Comparison of ENCODE assay signal across 21 cellular contexts in the genomic region with DNA sequence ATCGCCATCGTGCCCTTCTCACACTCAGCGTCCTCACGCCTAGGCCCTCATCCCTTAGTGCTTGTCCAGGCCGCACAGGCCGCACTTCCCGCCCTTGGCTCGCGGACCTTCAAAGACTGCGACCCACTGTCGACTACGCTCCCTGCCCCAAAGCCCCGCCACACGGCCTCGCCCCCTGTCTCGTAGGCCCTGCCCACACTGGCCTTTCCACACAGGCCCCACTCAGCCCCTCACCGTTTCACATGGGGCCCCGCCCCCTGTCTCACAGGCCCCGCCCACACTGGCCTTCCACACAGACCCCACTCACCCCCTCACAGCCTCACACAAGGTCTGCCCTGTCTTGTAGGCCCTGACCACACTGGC. TPM values are rescaled to one million over a fixed set of nuclear protein-coding genes. Genes with fewer than 3 reads are reported as not detected.
DNase-seq lines count a peak whose midpoint lies in the region; ATAC-seq, FAIRE-seq and TF ChIP-seq lines count a peak whose summit lies in the region.
"Had no signal": no experiment of that assay in that cellular context is flagged by ENCODE, and none has a peak within 500 bp of the region (broad histone marks: within the 10 kb centered on the region; RNA-seq: fewer than 3 reads in every experiment).

No MANE protein-coding gene starts in this region.

- peak overlapping the region; percentile 45; the same call in 1 of the 2 replicates for H2BK12ac ChIP-seq in H1 (ENCODE audit: low read depth, low read length)

- no peak for TF ChIP-seq CTCF in H1 (IDR thresholded peaks at IDR 0.05; ENCODE audit: control extremely low read depth in 1 of 3, insufficient read depth in 1 of 3, low read depth in 1 of 3, low read length in 3 of 3)

- 35% methylated on average over 7 of the region's 19 CpGs; no CpG with 5 or more reads in 1 of the 2 experiments for WGBS in H1 (ENCODE audit: extremely low coverage in 1 of 2, insufficient coverage in 1 of 2, insufficient read length in 1 of 2, insufficient replicate concordance in 2 of 2, low coverage in 1 of 2, low lambda C conversion rate in 2 of 2, missing lambda C conversion rate in 1 of 2), 2 experiments

- FAIRE-seq in H1 (lab: Jason Lieb, UNC): no peak
- FAIRE-seq: A549, G401.6 had no signal

- no peak overlapping the region for H2AFZ ChIP-seq in H1 (ENCODE audit: low read length)
- H2AFZ ChIP-seq: parathyroid adenoma had no signal

- ATAC-seq in activated T-cell treated with anti-CD3 and anti-CD28 coated beads, Interleukin-2, amount 50 U/mL, for 4 hours: no peak
- peak in 1 of 2 donors; percentile 3 for ATAC-seq in natural killer cell treated with Interleukin-12 subunit alpha and Interleukin-12 subunit beta and Interleukin-15 and Interleukin-18, amount 100 ng/mL, for 72 hours
- ATAC-seq in GM18870 (IDR thresholded peaks at IDR 0.05; ENCODE audit: unreplicated experiment) (no peak), HG03378 (IDR thresholded peaks at IDR 0.05; ENCODE audit: unreplicated experiment) (no peak)

- no peak for TF ChIP-seq EP300 in H1 (IDR thresholded peaks at IDR 0.05; ENCODE audit: borderline replicate concordance in 1 of 2, low read depth in 2 of 2, low read length in 2 of 2)

- H2BK5ac ChIP-seq in H1 (ENCODE audit: low read depth, low read length): peak overlapping the region; percentile 20; the same call in 1 of the 2 replicates

- H3K18ac ChIP-seq in H1 (ENCODE audit: extremely low read depth, low read length): peak overlapping the region; percentile 92

- no peak overlapping the region for H3K9ac ChIP-seq in H1 (replicated peaks in 1 of 4; ENCODE audit: extremely low read depth in 1 of 4, low read depth in 3 of 4, low read length in 3 of 4)
- H3K9ac ChIP-seq: parathyroid adenoma had no signal

- H3K79me1 ChIP-seq in H1 (ENCODE audit: low read depth, low read length): no peaks in the 10 kb centered on the region; the same call in 1 of the 2 replicates

- CTCF ChIA-PET in H1 (lab: Charles Lee; ENCODE audit: partially characterized antibody): no interaction called here

- H3K23ac ChIP-seq in H1 (ENCODE audit: insufficient read length): no peak overlapping the region

- TF ChIP-seq POLR2A in H1 (IDR thresholded peaks at IDR 0.05; ENCODE audit: control extremely low read depth in 1 of 2, low read depth in 2 of 2, low read length in 2 of 2): no peak

- H3K79me2 ChIP-seq in H1 (ENCODE audit: control insufficient read depth in 1 of 2, insufficient read depth in 2 of 2, low read length in 2 of 2): no peaks in the 10 kb centered on the region
- H3K79me2 ChIP-seq: parathyroid adenoma had no signal

- no peaks in the 10 kb centered on the region for H3K9me3 ChIP-seq in H1 (ENCODE audit: insufficient read depth in 2 of 2, low read depth in 1 of 2, low read length in 1 of 2)
- H3K9me3 ChIP-seq: A549, sigmoid colon had no signal

- peaks cover 12% of the 10 kb centered on the region; the same call in 1 of the 2 replicates for H3K23me2 ChIP-seq in H1 (ENCODE audit: low read depth, low read length)

- POLR2A ChIA-PET in H1 (lab: Charles Lee; ENCODE audit: partially characterized antibody): no interaction called here

- no peak overlapping the region for H3K27ac Mint-ChIP-seq in activated T-cell treated with anti-CD3 and anti-CD28 coated beads, Interleukin-2, amount 50 U/mL, for 24 hours
- H3K27ac Mint-ChIP-seq in natural killer cell treated with Interleukin-12 subunit alpha and Interleukin-12 subunit beta and Interleukin-15 and Interleukin-18, amount 100 ng/mL, for 72 hours: peak overlapping the region in 1 of 2 donors; percentile 30
- H3K27ac Mint-ChIP-seq: stimulated activated naive CD8-positive, alpha-beta T cell treated with anti-CD3 and anti-CD28 coated beads, Interleukin-15, Interleukin-2, amounts not matched to agents 100 ng/mL and 50 ng/mL, for 24 hours had no signal

- H4K20me1 ChIP-seq in H1 (replicated peaks in 1 of 2; ENCODE audit: control insufficient read depth in 1 of 2, insufficient read depth in 2 of 2, low read length in 2 of 2): peaks cover 2 to 4% of the 10 kb centered on the region in 2 experiments

- peaks cover 16% of the 10 kb centered on the region for H3K4me1 Mint-ChIP-seq in activated T-cell treated with anti-CD3 and anti-CD28 coated beads, Interleukin-2, amount 50 U/mL, for 24 hours (ENCODE audit: low read depth)
- H3K4me1 Mint-ChIP-seq in activated T-cell treated with anti-CD3 and anti-CD28 coated beads, Interleukin-2, amount 50 U/mL, for 4 hours (ENCODE audit: low read depth): peaks cover 13% of the 10 kb centered on the region
- peaks cover 15 to 17% of the 10 kb centered on the region in 2 donors for H3K4me1 Mint-ChIP-seq in natural killer cell treated with Interleukin-12 subunit alpha and Interleukin-12 subunit beta and Interleukin-15 and Interleukin-18, amount 100 ng/mL, for 72 hours (ENCODE audit: low read depth in 2 of 2)

- no peak overlapping the region for H4K8ac ChIP-seq in H1 (ENCODE audit: extremely low read depth, insufficient read depth, low read length)

- no peak overlapping the region for H3K4ac ChIP-seq in H1 (replicated peaks; ENCODE audit: insufficient read length, low read depth, low read length)

- H3K4me3 Mint-ChIP-seq in activated T-cell treated with anti-CD3 and anti-CD28 coated beads, Interleukin-2, amount 50 U/mL, for 24 hours: peak overlapping the region; percentile 25
- no peak overlapping the region for H3K4me3 Mint-ChIP-seq in activated T-cell treated with anti-CD3 and anti-CD28 coated beads, Interleukin-2, amount 50 U/mL, for 4 hours
- H3K4me3 Mint-ChIP-seq in natural killer cell treated with Interleukin-12 subunit alpha and Interleukin-12 subunit beta and Interleukin-15 and Interleukin-18, amount 100 ng/mL, for 72 hours: peak overlapping the region; percentile 42

- DNase-seq in activated T-cell treated with anti-CD3 and anti-CD28 coated beads, Interleukin-2, amount 50 U/mL, for 24 hours: no peak
- no peak for DNase-seq in activated T-cell treated with anti-CD3 and anti-CD28 coated beads, Interleukin-2, amount 50 U/mL, for 4 hours
- DNase-seq in H1 (ENCODE audit: low read depth in 1 of 2, low spot score in 2 of 2) (no peak), RKO (ENCODE audit: low spot score) (no peak), NCI-H1436 treated with DMSO at 0.1 percent for 48 hours (lab: John Stamatoyannopoulos, UW) (no peak)
- no peak for DNase-seq in natural killer cell treated with Interleukin-12 subunit alpha and Interleukin-12 subunit beta and Interleukin-15 and Interleukin-18, amount 100 ng/mL, for 72 hours (ENCODE audit: low spot score)
- DNase-seq: activated CD4-positive, CD25-positive, alpha-beta regulatory T cell treated with anti-CD3 and anti-CD28 coated beads, Interleukin-2, amount 50 U/mL, for 72 hours; activated gamma-delta T cell; C1 segment of cervical spinal cord; effector CD8-positive, alpha-beta T cell; NCI-H1694 treated with DMSO at 0.1 percent for 48 hours; NCI-H226; sigmoid colon; T-helper 9 cell had no signal

- H3K4me2 ChIP-seq in H1 (ENCODE audit: insufficient read depth in 1 of 2, low read depth in 2 of 2, low read length in 2 of 2): peak overlapping the region; percentile 66 to 80

- no peak overlapping the region for H4K91ac ChIP-seq in H1 (replicated peaks; ENCODE audit: insufficient read length, low read length)

- H2BK20ac ChIP-seq in H1 (ENCODE audit: low read length): peak overlapping the region; percentile 72; the same call in 1 of the 2 replicates

- peaks cover 0 to 3% (median 0%) of the 10 kb centered on the region in 4 experiments; a peak in 1 of 8 replicates for H3K36me3 ChIP-seq in H1 (ENCODE audit: control insufficient read depth in 2 of 4, insufficient read depth in 4 of 4, low read length in 3 of 4)
- H3K36me3 ChIP-seq: sigmoid colon had no signal

- no peak overlapping the region for H3K56ac ChIP-seq in H1 (replicated peaks; ENCODE audit: insufficient read length, low read depth, low read length)

- peak overlapping the region; percentile 67; the same call in 1 of the 2 replicates for H2AK5ac ChIP-seq in H1 (ENCODE audit: low read depth, low read length)

- H3K36me3 Mint-ChIP-seq in activated T-cell treated with anti-CD3 and anti-CD28 coated beads, Interleukin-2, amount 50 U/mL, for 24 hours (ENCODE audit: low read depth): no peaks in the 10 kb centered on the region
- no peaks in the 10 kb centered on the region for H3K36me3 Mint-ChIP-seq in activated T-cell treated with anti-CD3 and anti-CD28 coated beads, Interleukin-2, amount 50 U/mL, for 4 hours (ENCODE audit: insufficient read depth)
- H3K36me3 Mint-ChIP-seq in natural killer cell treated with Interleukin-12 subunit alpha and Interleukin-12 subunit beta and Interleukin-15 and Interleukin-18, amount 100 ng/mL, for 72 hours: no peaks in the 10 kb centered on the region

- H3K9me3 Mint-ChIP-seq in activated T-cell treated with anti-CD3 and anti-CD28 coated beads, Interleukin-2, amount 50 U/mL, for 24 hours: no peaks in the 10 kb centered on the region
- H3K9me3 Mint-ChIP-seq in activated T-cell treated with anti-CD3 and anti-CD28 coated beads, Interleukin-2, amount 50 U/mL, for 4 hours: no peaks in the 10 kb centered on the region
- H3K9me3 Mint-ChIP-seq in natural killer cell treated with Interleukin-12 subunit alpha and Interleukin-12 subunit beta and Interleukin-15 and Interleukin-18, amount 100 ng/mL, for 72 hours: no peaks in the 10 kb centered on the region
- H3K9me3 Mint-ChIP-seq: stimulated activated naive CD8-positive, alpha-beta T cell treated with anti-CD3 and anti-CD28 coated beads, Interleukin-15, Interleukin-2, amounts not matched to agents 100 ng/mL and 50 ng/mL, for 24 hours had no signal

- peak overlapping the region in 3 of 4 experiments; percentile 20 to 55 (median 29); a peak in 4 of 8 replicates for H3K4me3 ChIP-seq in H1 (ENCODE audit: extremely low read depth in 1 of 4, insufficient read depth in 2 of 4, low read depth in 3 of 4, low read length in 4 of 4)
- H3K4me3 ChIP-seq: sigmoid colon, SJSA1 had no signal

- H3K27me3 Mint-ChIP-seq in activated T-cell treated with anti-CD3 and anti-CD28 coated beads, Interleukin-2, amount 50 U/mL, for 24 hours: peaks cover 71% of the 10 kb centered on the region
- H3K27me3 Mint-ChIP-seq in activated T-cell treated with anti-CD3 and anti-CD28 coated beads, Interleukin-2, amount 50 U/mL, for 4 hours (ENCODE audit: low read depth): peaks cover 70% of the 10 kb centered on the region
- peaks cover 48 to 59% of the 10 kb centered on the region in 2 donors for H3K27me3 Mint-ChIP-seq in natural killer cell treated with Interleukin-12 subunit alpha and Interleukin-12 subunit beta and Interleukin-15 and Interleukin-18, amount 100 ng/mL, for 72 hours

- H3K14ac ChIP-seq in H1 (ENCODE audit: insufficient read length): no peak overlapping the region

- H3K4me1 ChIP-seq in H1 (replicated peaks in 1 of 4; ENCODE audit: control insufficient read depth in 3 of 4, insufficient read depth in 4 of 4, low read length in 3 of 4): peaks cover 12 to 28% (median 20%) of the 10 kb centered on the region in 4 experiments
- H3K4me1 ChIP-seq: parathyroid adenoma had no signal

- H2BK15ac ChIP-seq in H1 (ENCODE audit: low read length): peak overlapping the region; percentile 99

- no peak for TF ChIP-seq RAD21 in H1 (IDR thresholded peaks at IDR 0.05 in 1 of 2, conservative IDR thresholded peaks at IDR 0.05 in 1 of 2; ENCODE audit: low read depth in 2 of 2, low read length in 2 of 2)

- peak overlapping the region; percentile 23 for H4K5ac ChIP-seq in H1 (ENCODE audit: insufficient read length, low read depth, low read length)

- H3K27me3 ChIP-seq in H1 (replicated peaks in 1 of 4; ENCODE audit: control insufficient read depth in 3 of 4, extremely low read depth in 1 of 4, insufficient read depth in 3 of 4, low read length in 3 of 4): peaks cover 12 to 49% (median 33%) of the 10 kb centered on the region in 4 experiments

- no peak overlapping the region for H3K27ac ChIP-seq in H1 (ENCODE audit: low read depth, low read length)
- H3K27ac ChIP-seq: A549, parathyroid adenoma, sigmoid colon, SJSA1 had no signal

- no peak overlapping the region for H2BK120ac ChIP-seq in H1 (replicated peaks; ENCODE audit: low read depth, low read length)

RNA-seq across cellular contexts. Expression of gene NRXN2, which starts 11.1 kb away (rescaled TPM):
- total RNA-seq in activated T-cell treated with anti-CD3 and anti-CD28 coated beads, Interleukin-2, amount 50 U/mL, for 4 hours: 1 to 10 TPM in 1 of 3 donors, under 1 TPM in 2; 0.16 to 1.0 (median 0.71) TPM
- total RNA-seq in H1 (2021; fragmentation: NEBNext Ultra II Directional; extraction: Animal tissue kit (Norgen Biotek cat#: 25700)): 11.4 and 11.5 TPM in 2 replicates
- 1.3 and 5.7 TPM in 2 replicates for polyA plus RNA-seq in H1 (2011; rRNA removed)
- polyA plus RNA-seq in H1 (2011; cell fraction: cytosol; rRNA removed): 2.4 TPM
- 7.0 TPM for polyA plus RNA-seq in H1 (2011; cell fraction: nucleus; rRNA removed)
- polyA plus RNA-seq in H1 (2012, experiment 1 of 2): 6.8 to 12.4 TPM (median 9.6 TPM) in 4 replicates
- polyA plus RNA-seq in H1 (2012, experiment 2 of 2): 4.9 TPM
- 11.2 TPM for polyA plus RNA-seq in H1 (2013, experiment 1 of 2)
- polyA plus RNA-seq in H1 (2013, experiment 2 of 2): 12.9 TPM
- polyA minus RNA-seq in H1 (2011; rRNA and poly(A)+ RNA removed): 10.7 and 12.0 TPM in 2 replicates
- polyA minus RNA-seq in H1 (2011; cell fraction: cytosol; rRNA and poly(A)+ RNA removed): 8.7 TPM
- 10.3 TPM for polyA minus RNA-seq in H1 (2011; cell fraction: nucleus; rRNA and poly(A)+ RNA removed)
- 1 to 10 TPM in 1 of 2 donors, under 1 TPM in 1; 0.74 to 1.3 TPM for total RNA-seq in natural killer cell treated with Interleukin-12 subunit alpha and Interleukin-12 subunit beta and Interleukin-15 and Interleukin-18, amount 100 ng/mL, for 72 hours
- total RNA-seq: SJSA1 had no signal

RNA-seq across cellular contexts. Expression of gene RASGRP2, which starts 32.0 kb away (rescaled TPM):
- 1 to 10 TPM; 2.6 to 3.7 (median 2.9) TPM for total RNA-seq in activated T-cell treated with anti-CD3 and anti-CD28 coated beads, Interleukin-2, amount 50 U/mL, for 4 hours
- 37.9 and 40.6 TPM in 2 replicates for total RNA-seq in H1 (2021; fragmentation: NEBNext Ultra II Directional; extraction: Animal tissue kit (Norgen Biotek cat#: 25700))
- polyA plus RNA-seq in H1 (2011; rRNA removed): 45.7 and 50.4 TPM in 2 replicates
- 41.1 TPM for polyA plus RNA-seq in H1 (2011; cell fraction: cytosol; rRNA removed)
- 127 TPM for polyA plus RNA-seq in H1 (2011; cell fraction: nucleus; rRNA removed)
- 30.1 to 58.0 TPM (median 54.6 TPM) in 4 replicates for polyA plus RNA-seq in H1 (2012, experiment 1 of 2)
- polyA plus RNA-seq in H1 (2012, experiment 2 of 2): 31.1 TPM
- polyA plus RNA-seq in H1 (2013, experiment 1 of 2): 33.0 TPM
- polyA plus RNA-seq in H1 (2013, experiment 2 of 2): 34.6 TPM
- polyA minus RNA-seq in H1 (2011; rRNA and poly(A)+ RNA removed): 14.8 and 18.9 TPM in 2 replicates
- 12.3 TPM for polyA minus RNA-seq in H1 (2011; cell fraction: cytosol; rRNA and poly(A)+ RNA removed)
- 24.8 TPM for polyA minus RNA-seq in H1 (2011; cell fraction: nucleus; rRNA and poly(A)+ RNA removed)
- total RNA-seq in natural killer cell treated with Interleukin-12 subunit alpha and Interleukin-12 subunit beta and Interleukin-15 and Interleukin-18, amount 100 ng/mL, for 72 hours: 10 to 100 TPM; 13.6 to 27.7 TPM

RNA-seq across cellular contexts. Expression of gene PYGM, which starts 47.8 kb away (rescaled TPM):
- total RNA-seq in activated T-cell treated with anti-CD3 and anti-CD28 coated beads, Interleukin-2, amount 50 U/mL, for 4 hours: 1 to 10 TPM; 1.7 to 2.7 (median 2.1) TPM
- total RNA-seq in H1 (2021; fragmentation: NEBNext Ultra II Directional; extraction: Animal tissue kit (Norgen Biotek cat#: 25700)): 9.6 and 9.7 TPM in 2 replicates
- 10.0 and 15.2 TPM in 2 replicates for polyA plus RNA-seq in H1 (2011; rRNA removed)
- polyA plus RNA-seq in H1 (2011; cell fraction: cytosol; rRNA removed): 10.4 TPM
- polyA plus RNA-seq in H1 (2011; cell fraction: nucleus; rRNA removed): 20.9 TPM
- polyA plus RNA-seq in H1 (2012, experiment 1 of 2): 9.2 to 15.4 TPM (median 13.0 TPM) in 4 replicates
- 11.5 TPM for polyA plus RNA-seq in H1 (2012, experiment 2 of 2)
- polyA plus RNA-seq in H1 (2013, experiment 1 of 2): 6.9 TPM
- 6.3 TPM for polyA plus RNA-seq in H1 (2013, experiment 2 of 2)
- 13.2 and 16.4 TPM in 2 replicates for polyA minus RNA-seq in H1 (2011; rRNA and poly(A)+ RNA removed)
- 12.3 TPM for polyA minus RNA-seq in H1 (2011; cell fraction: cytosol; rRNA and poly(A)+ RNA removed)
- polyA minus RNA-seq in H1 (2011; cell fraction: nucleus; rRNA and poly(A)+ RNA removed): 5.4 TPM
- total RNA-seq in natural killer cell treated with Interleukin-12 subunit alpha and Interleukin-12 subunit beta and Interleukin-15 and Interleukin-18, amount 100 ng/mL, for 72 hours: 1 to 10 TPM; 4.7 to 5.6 TPM
